ENCODE assay signal across 1 cellular context in genomic region chr22:38383417-38383816, GRCh38.
TF ChIP-seq lines count a peak whose summit lies in the region.

No MANE protein-coding gene starts in this region.

TF ChIP-seq in GM23338, 12 proteins besides CTCF, POLR2A, EP300 and RAD21 (continued from another document):
- no peak for TF ChIP-seq ZNF462 (CRISPR knock-in tag; IDR thresholded peaks at IDR 0.05)
- TF ChIP-seq JUNB (IDR thresholded peaks at IDR 0.05; ENCODE audit: unreplicated experiment): no peak
- no peak for TF ChIP-seq NANOG (IDR thresholded peaks at IDR 0.05; ENCODE audit: borderline replicate concordance)
- no peak for TF ChIP-seq REST (IDR thresholded peaks at IDR 0.05; ENCODE audit: unreplicated experiment)
- no peak for TF ChIP-seq CREB1 (CRISPR knock-in tag; IDR thresholded peaks at IDR 0.05; ENCODE audit: low read depth)
- no peak for TF ChIP-seq ZNF114 (CRISPR knock-in tag; IDR thresholded peaks at IDR 0.05)
TF ChIP-seq in GM23338: peak in this region for 0.
